Comparison of ENCODE assay signal across 25 cellular contexts in the genomic region with DNA sequence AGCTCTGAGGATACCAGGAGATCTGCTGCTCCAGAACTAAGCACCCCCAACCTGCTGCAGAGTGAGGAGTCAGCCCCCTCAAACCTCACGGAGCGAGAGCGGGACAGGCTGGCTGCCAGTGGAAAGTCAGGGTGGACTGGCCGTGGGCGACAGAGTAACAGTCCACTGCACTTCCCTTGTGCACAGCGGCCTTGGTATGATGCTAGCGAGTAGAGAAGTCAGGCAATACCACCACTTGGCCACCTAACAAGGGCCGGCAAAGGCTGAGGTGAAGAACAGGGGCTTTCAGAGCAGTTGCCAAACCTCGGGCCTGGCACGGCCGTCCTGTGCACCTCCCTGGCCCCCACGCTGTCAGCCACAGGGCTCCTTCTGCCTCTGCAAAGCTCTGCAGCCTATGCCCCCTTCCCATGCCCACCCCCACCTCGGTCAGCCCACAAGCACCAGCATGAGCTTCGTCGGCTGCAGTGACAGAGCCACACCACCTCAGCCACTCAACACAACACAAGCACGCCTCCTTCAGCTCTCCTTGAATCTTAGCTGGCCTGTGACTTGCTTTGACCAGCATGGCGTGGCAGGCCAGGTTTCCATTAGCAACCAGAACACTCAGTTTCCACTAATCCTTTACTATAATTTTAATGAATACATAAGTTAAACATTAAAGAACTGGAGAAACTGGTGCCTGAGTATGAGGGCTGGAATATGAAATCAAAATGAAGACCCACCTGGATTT.
DNase-seq lines count a peak whose midpoint lies in the region; ATAC-seq, FAIRE-seq and TF ChIP-seq lines count a peak whose summit lies in the region.
"Had no signal": no experiment of that assay in that cellular context is flagged by ENCODE, and none has a peak within 500 bp of the region (broad histone marks: within the 10 kb centered on the region; RNA-seq: fewer than 3 reads in every experiment).

No MANE protein-coding gene starts in this region.

- peak; percentile 39 for DNase-seq in activated effector memory CD4-positive, alpha-beta T cell treated with anti-CD3 and anti-CD28 coated beads, Interleukin-2, amount 50 U/mL, for 16 hours
- no peak for DNase-seq in activated effector memory CD4-positive, alpha-beta T cell treated with Interleukin-2 at 50 U/mL for 16 hours
- DNase-seq in K562 (ENCODE audit: extremely low read depth in 1 of 4, low spot score in 3 of 4) (no peak), thyroid gland (peak; percentile 77 to 78)
- DNase-seq in CD8-positive, alpha-beta T cell, result no peak
- DNase-seq: CD4-positive, CD25-positive, alpha-beta regulatory T cell; CD8-positive, alpha-beta memory T cell; DMS 273 treated with DMSO at 0.1 percent for 48 hours; DMS79; EL; GDM1; GOT3; H7; HCEC 1CT had no signal

- H3K79me2 ChIP-seq in K562 (ENCODE audit: control insufficient read depth, insufficient read depth, low read length), result no peaks in the 10 kb centered on the region

- H4K20me1 ChIP-seq in K562 (replicated peaks; ENCODE audit: control insufficient read depth, insufficient read depth, low read length), result no peaks in the 10 kb centered on the region
- H4K20me1 ChIP-seq: BLaER1 had no signal

- no TSS peak for BruUV-seq in K562 (replicated peaks; lab: Mats Ljungman, UMichigan)

- H3K27me3 ChIP-seq in K562 (ENCODE audit: control insufficient read depth in 2 of 2, insufficient read depth in 2 of 2, low read length in 2 of 2) (peaks cover 49 to 74% of the 10 kb centered on the region in 2 experiments), thyroid gland (no peaks in the 10 kb centered on the region)
- no peaks in the 10 kb centered on the region for H3K27me3 ChIP-seq in CD8-positive, alpha-beta T cell (ENCODE audit: insufficient read depth, low read length)
- H3K27me3 ChIP-seq: BLaER1 had no signal

- H3K9me3 ChIP-seq in K562 (replicated peaks; ENCODE audit: control insufficient read depth, insufficient read depth, low read depth, low read length) (no peaks in the 10 kb centered on the region; the same call in 1 of the 2 replicates), thyroid gland (no peaks in the 10 kb centered on the region)
- no peaks in the 10 kb centered on the region for H3K9me3 ChIP-seq in CD8-positive, alpha-beta T cell (ENCODE audit: low read length)
- H3K9me3 ChIP-seq: BLaER1 had no signal

- TF ChIP-seq POLR2A in K562 (conservative IDR thresholded peaks at IDR 0.05), result no peak
- no peak for TF ChIP-seq POLR2A in thyroid gland (IDR thresholded peaks at IDR 0.05)

- no peak for FAIRE-seq in K562 (lab: Jason Lieb, UNC)
- FAIRE-seq: A204.1, D721Med, GM12878, GM19239 had no signal

- no peaks in the 10 kb centered on the region for H3K9me1 ChIP-seq in K562 (ENCODE audit: control insufficient read depth, insufficient read depth, low read length)

- CTCF ChIA-PET in K562 (lab: Yijun Ruan, JAX; ENCODE audit: low intra/inter-chr PET ratio), result no interaction called here
- CTCF ChIA-PET in CD8-positive, alpha-beta T cell (lab: Charles Lee), result no interaction called here

- in situ Hi-C loops in K562 (cut with MboI), result no loop called here

- peak overlapping the region; percentile 68 to 90 (median 86) for H3K27ac Mint-ChIP-seq in nephron
- H3K27ac Mint-ChIP-seq in CD8-positive, alpha-beta T cell, result no peak overlapping the region
- H3K27ac Mint-ChIP-seq: B cell; CD4-positive, CD25-positive, alpha-beta regulatory T cell; CD8-positive, alpha-beta memory T cell had no signal

- H3K4me3 Mint-ChIP-seq in nephron, result no peak overlapping the region
- no peak overlapping the region for H3K4me3 Mint-ChIP-seq in CD8-positive, alpha-beta T cell
- H3K4me3 Mint-ChIP-seq: B cell; CD4-positive, CD25-positive, alpha-beta regulatory T cell; CD8-positive, alpha-beta memory T cell had no signal

- POLR2A ChIA-PET in K562 (lab: Yijun Ruan, JAX), result interaction anchor here (0.7 to 0.8 kb wide), 2 partner anchors 11 to 317 kb away, joined by 3 read pairs; no protein-coding TSS in a partner anchor
- POLR2A ChIA-PET in CD8-positive, alpha-beta T cell (lab: Charles Lee), result no interaction called here

- H3K27me3 Mint-ChIP-seq in nephron (ENCODE audit: low read depth), result peaks cover 28% of the 10 kb centered on the region
- no peaks in the 10 kb centered on the region for H3K27me3 Mint-ChIP-seq in CD8-positive, alpha-beta T cell (ENCODE audit: low read depth)

- no peak for TF ChIP-seq CTCF in K562 (IDR thresholded peaks at IDR 0.05 in 2 of 3, conservative IDR thresholded peaks at IDR 0.05 in 1 of 3; ENCODE audit: insufficient read depth in 2 of 3, low read depth in 1 of 3, low read length in 3 of 3)
- no peak for TF ChIP-seq CTCF in nephron (IDR thresholded peaks at IDR 0.05; ENCODE audit: unreplicated experiment in 3 of 3)
- TF ChIP-seq CTCF in thyroid gland (IDR thresholded peaks at IDR 0.05), result no peak
- no peak for TF ChIP-seq CTCF in CD8-positive, alpha-beta T cell (IDR thresholded peaks at IDR 0.05)

- peak overlapping the region in 1 of 2 experiments; percentile 8; a peak in 1 of 4 replicates for H3K9ac ChIP-seq in K562 (ENCODE audit: insufficient read depth in 1 of 2, low read depth in 2 of 2, low read length in 2 of 2)
- H3K9ac ChIP-seq: BLaER1 had no signal

- H3K27ac ChIP-seq in K562 (ENCODE audit: extremely low read depth, low read depth, low read length) (no peak overlapping the region), thyroid gland (no peak overlapping the region)
- H3K27ac ChIP-seq in CD8-positive, alpha-beta T cell (ENCODE audit: low read depth, low read length), result no peak overlapping the region
- H3K27ac ChIP-seq: 22Rv1, BLaER1, C4-2B had no signal

- H3K4me3 ChIP-seq in K562 (no peak overlapping the region), thyroid gland (replicated peaks in 1 of 3) (no peak overlapping the region)
- no peak overlapping the region for H3K4me3 ChIP-seq in CD8-positive, alpha-beta T cell (ENCODE audit: low read depth, low read length)
- H3K4me3 ChIP-seq: BLaER1, GM12878 had no signal

- H3K4me1 ChIP-seq in K562 (replicated peaks in 1 of 2; ENCODE audit: control insufficient read depth in 2 of 2, insufficient read depth in 2 of 2, low read length in 2 of 2), result peaks cover 0 to 5% of the 10 kb centered on the region in 2 experiments; a peak in 2 of 5 replicates
- peaks cover 0 to 14% of the 10 kb centered on the region in 2 donors for H3K4me1 ChIP-seq in thyroid gland
- no peaks in the 10 kb centered on the region for H3K4me1 ChIP-seq in CD8-positive, alpha-beta T cell (ENCODE audit: insufficient read depth, low read length)

- ATAC-seq in K562 (no peak; the same call in 2 of the 3 replicates), GM19324 (IDR thresholded peaks at IDR 0.05; ENCODE audit: low FRiP score, unreplicated experiment) (no peak), HG02884 (IDR thresholded peaks at IDR 0.05; ENCODE audit: unreplicated experiment) (no peak)
- ATAC-seq in CD8-positive, alpha-beta T cell, result no peak
- ATAC-seq: GM12878 had no signal

- H3K4me1 Mint-ChIP-seq in nephron, result no peaks in the 10 kb centered on the region
- H3K4me1 Mint-ChIP-seq in CD8-positive, alpha-beta T cell (ENCODE audit: low read depth), result no peaks in the 10 kb centered on the region
- H3K4me1 Mint-ChIP-seq: B cell; CD4-positive, CD25-positive, alpha-beta regulatory T cell; CD8-positive, alpha-beta memory T cell had no signal

- H3K36me3 Mint-ChIP-seq in nephron (ENCODE audit: low read depth), result no peaks in the 10 kb centered on the region
- H3K36me3 Mint-ChIP-seq in CD8-positive, alpha-beta T cell, result no peaks in the 10 kb centered on the region
- H3K36me3 Mint-ChIP-seq: CD4-positive, CD25-positive, alpha-beta regulatory T cell; CD8-positive, alpha-beta memory T cell had no signal

- no peaks in the 10 kb centered on the region for H3K36me3 ChIP-seq in K562 (ENCODE audit: control insufficient read depth, insufficient read depth, low read length)
- H3K36me3 ChIP-seq in thyroid gland, result no peaks in the 10 kb centered on the region
- no peaks in the 10 kb centered on the region for H3K36me3 ChIP-seq in CD8-positive, alpha-beta T cell (ENCODE audit: insufficient read depth, low read length)
- H3K36me3 ChIP-seq: BLaER1 had no signal

- TF ChIP-seq EP300 in K562 (IDR thresholded peaks at IDR 0.05; ENCODE audit: low read length), result no peak

- H3K4me2 ChIP-seq in K562 (ENCODE audit: insufficient read depth, low read length), result no peak overlapping the region

- H3K9me3 Mint-ChIP-seq in nephron, result peaks cover 5% of the 10 kb centered on the region
- H3K9me3 Mint-ChIP-seq in CD8-positive, alpha-beta T cell, result peaks cover 10% of the 10 kb centered on the region

- 24% methylated on average over 17 of the region's 17 CpGs for WGBS in K562 (ENCODE audit: insufficient coverage, low coverage, missing lambda C conversion rate)
- WGBS in thyroid gland, 2 donors, result 48 to 56% methylated on average over 10 to 14 of the region's 17 CpGs

- TF ChIP-seq RAD21 in K562 (CRISPR knock-in tag; conservative IDR thresholded peaks at IDR 0.05 in 1 of 2, IDR thresholded peaks at IDR 0.05 in 1 of 2), result no peak

- H2AFZ ChIP-seq in K562 (ENCODE audit: low read depth, low read length), result no peak overlapping the region

- intact Hi-C loops in K562 (cut with micrococcal nuclease) (no loop called here), thyroid gland (cut with DNase I) (no loop called here)
- intact Hi-C loops in CD8-positive, alpha-beta T cell (cut with DNase I, micrococcal nuclease), result no loop called here

TF ChIP-seq in K562, 482 proteins besides CTCF, POLR2A, EP300 and RAD21:
- TF ChIP-seq RFX1 (IDR thresholded peaks at IDR 0.05) (peak; percentile 20; the same call in 1 of the 2 replicates), POLR2AphosphoS5 (IDR thresholded peaks at IDR 0.05; ENCODE audit: control insufficient read depth, insufficient read depth, low read depth, low read length) (no peak)
TF ChIP-seq in K562: peak in this region for 1.

Comparison
In these comparisons a context has a peak if more than half of its experiments do, and no peak if none do; other contexts are left out.
1. DNase-seq: peak in activated effector memory CD4-positive, alpha-beta T cell treated with anti-CD3 and anti-CD28 coated beads, Interleukin-2, amount 50 U/mL, for 16 hours (single experiment) and thyroid gland (2 of 2); none in activated effector memory CD4-positive, alpha-beta T cell treated with Interleukin-2 at 50 U/mL for 16 hours (single experiment), K562 (0 of 4) and CD8-positive, alpha-beta T cell (0 of 7).